ENCODE assay signal across 20 cellular contexts in genomic region chr11:86135319-86135714, GRCh38.
A peak's percentile ranks its signal among the peaks of the same experiment; 100 is the strongest.
DNase-seq lines count a peak whose midpoint lies in the region; ATAC-seq, FAIRE-seq and TF ChIP-seq lines count a peak whose summit lies in the region.
"Had no signal": no experiment of that assay in that cellular context is flagged by ENCODE, and none has a peak within 500 bp of the region (broad histone marks: within the 10 kb centered on the region; RNA-seq: fewer than 3 reads in every experiment).

No MANE protein-coding gene starts in this region.

- H3K4me1 ChIP-seq in HepG2 (ENCODE audit: insufficient read depth, low read length): peaks cover 31% of the 10 kb centered on the region
- peaks cover 0 to 11% (median 2%) of the 10 kb centered on the region in 4 donors for H3K4me1 ChIP-seq in right lobe of liver
- H3K4me1 ChIP-seq in muscle layer of duodenum (ENCODE audit: control insufficient read depth in 1 of 2, insufficient read depth in 2 of 2, low read length in 2 of 2): peaks cover 5 to 7% of the 10 kb centered on the region in 2 donors

- H3K27ac ChIP-seq in HepG2 (ENCODE audit: extremely low read length, insufficient read depth, low read length): no peak overlapping the region
- no peak overlapping the region for H3K27ac ChIP-seq in right lobe of liver
- H3K27ac ChIP-seq in caudate nucleus (ENCODE audit: low read depth, low read length): peak overlapping the region; percentile 91
- peak overlapping the region; percentile 6 for H3K27ac ChIP-seq in muscle layer of duodenum (ENCODE audit: low read length)
- H3K27ac ChIP-seq: C4-2B, RWPE1 had no signal

- intact Hi-C loops in HepG2 (cut with micrococcal nuclease; ENCODE audit: unreplicated experiment) (no loop called here), right lobe of liver (cut with DNase I) (no loop called here), lower leg skin (cut with DNase I; ENCODE audit: low total_unique reads) (no loop called here)

- DNase-seq in HepG2 (ENCODE audit: low spot score) (no peak), right lobe of liver (no peak), caudate nucleus (lab: John Stamatoyannopoulos, UW) (no peak), medulla oblongata (ENCODE audit: extremely low spot score) (no peak), lower leg skin (ENCODE audit: low spot score in 2 of 2) (no peak)
- DNase-seq: 8988T; KG1; NCI-H1105; NCI-H2029 treated with DMSO at 0.1 percent for 48 hours; NCI-H226; NCI-H510A treated with DMSO at 0.1 percent for 48 hours; NCI-H748 treated with DMSO at 0.1 percent for 48 hours; NK-92 treated with Interleukin-12 subunit alpha and Interleukin-12 subunit beta, amount 100 ng/mL, for 24 hours; SIG-M5; SK-N-SH had no signal

- no peaks in the 10 kb centered on the region for H3K36me3 ChIP-seq in HepG2 (replicated peaks in 1 of 2; ENCODE audit: control insufficient read depth in 1 of 2, insufficient read depth in 2 of 2, low read length in 2 of 2)
- H3K36me3 ChIP-seq in right lobe of liver: no peaks in the 10 kb centered on the region
- H3K36me3 ChIP-seq in muscle layer of duodenum (ENCODE audit: control insufficient read depth in 1 of 2, insufficient read depth in 2 of 2, low read length in 2 of 2): no peaks in the 10 kb centered on the region

- no peak overlapping the region for H3K9ac ChIP-seq in HepG2 (ENCODE audit: insufficient read depth, low read depth, low read length)
- H3K9ac ChIP-seq: SK-N-SH had no signal

- H2AFZ ChIP-seq in HepG2 (ENCODE audit: low read length): no peak overlapping the region

- no peak for FAIRE-seq in HepG2 (lab: Jason Lieb, UNC)
- FAIRE-seq: D721Med had no signal

- TF ChIP-seq POLR2A in HepG2 (IDR thresholded peaks at IDR 0.05; ENCODE audit: insufficient read depth in 1 of 2, low read depth in 2 of 2, low read length in 2 of 2): no peak
- TF ChIP-seq POLR2A in right lobe of liver (IDR thresholded peaks at IDR 0.05): no peak
- TF ChIP-seq POLR2A in lower leg skin (IDR thresholded peaks at IDR 0.05): no peak

- WGBS in HepG2 (ENCODE audit: low lambda C conversion rate): 13% methylated on average over 1 of the region's 1 CpG
- WGBS in right lobe of liver (ENCODE audit: insufficient coverage, low coverage, low lambda C conversion rate, missing lambda C conversion rate): 100% methylated on average over 1 of the region's 1 CpG
- WGBS in lower leg skin, 2 donors: 81 to 89% methylated on average over 1 of the region's 1 CpG

- no peak overlapping the region; a peak in 1 of 6 replicates for H3K4me3 ChIP-seq in HepG2 (replicated peaks in 1 of 3; ENCODE audit: insufficient read depth in 1 of 3, low read depth in 2 of 3, low read length in 3 of 3)
- no peak overlapping the region for H3K4me3 ChIP-seq in right lobe of liver
- H3K4me3 ChIP-seq in muscle layer of duodenum (ENCODE audit: low read depth in 1 of 2, low read length in 2 of 2): no peak overlapping the region
- no peak overlapping the region for H3K4me3 ChIP-seq in lower leg skin (ENCODE audit: low read depth, poor library complexity, severe bottlenecking)

- H3K4me2 ChIP-seq in HepG2 (ENCODE audit: low read depth, low read length): peak overlapping the region; percentile 43; the same call in 1 of the 2 replicates
- H3K4me2 ChIP-seq: SK-N-SH had no signal

- TF ChIP-seq CTCF in HepG2 (CRISPR knock-in tag; IDR thresholded peaks at IDR 0.05) (no peak), right lobe of liver (IDR thresholded peaks at IDR 0.05) (no peak), lower leg skin (IDR thresholded peaks at IDR 0.05) (no peak)

- CTCF ChIA-PET in HepG2 (lab: Yijun Ruan, JAX; ENCODE audit: low intra/inter-chr PET ratio, low total read pairs): no interaction called here

- no peak for ATAC-seq in HepG2
- no peak for ATAC-seq in right lobe of liver
- no peak for ATAC-seq in GM19397 (IDR thresholded peaks at IDR 0.05; ENCODE audit: unreplicated experiment)

- TF ChIP-seq RAD21 in HepG2 (CRISPR knock-in tag; IDR thresholded peaks at IDR 0.05): no peak

- POLR2A ChIA-PET in HepG2 (lab: Yijun Ruan, JAX): no interaction called here

- H4K20me1 ChIP-seq in HepG2 (ENCODE audit: insufficient read depth, low read length): no peaks in the 10 kb centered on the region

- H3K9me3 ChIP-seq in HepG2 (ENCODE audit: low read length) (no peaks in the 10 kb centered on the region), right lobe of liver (no peaks in the 10 kb centered on the region), muscle layer of duodenum (ENCODE audit: control insufficient read depth in 1 of 2, low read length in 2 of 2) (no peaks in the 10 kb centered on the region)
- H3K9me3 ChIP-seq: SK-N-SH had no signal

- H3K27me3 ChIP-seq in HepG2 (ENCODE audit: control insufficient read depth in 1 of 2, insufficient read depth in 2 of 2, low read length in 2 of 2): no peaks in the 10 kb centered on the region
- H3K27me3 ChIP-seq in right lobe of liver: no peaks in the 10 kb centered on the region
- no peaks in the 10 kb centered on the region for H3K27me3 ChIP-seq in muscle layer of duodenum (ENCODE audit: low read depth, low read length)

- no peak for TF ChIP-seq EP300 in HepG2 (IDR thresholded peaks at IDR 0.05; ENCODE audit: low read depth in 2 of 2, low read length in 2 of 2)
- TF ChIP-seq EP300 in HepG2 (CRISPR knock-in tag; IDR thresholded peaks at IDR 0.05; ENCODE audit: borderline replicate concordance): no peak

- in situ Hi-C loops in HepG2 (cut with HindIII; ENCODE audit: extremely low pct_ligation_motif_present, low pct_unique_long_range_greater_than_20kb): no loop called here

- no peaks in the 10 kb centered on the region for H3K79me2 ChIP-seq in HepG2 (ENCODE audit: insufficient read depth, low read length)

- no TSS peak for BruUV-seq in HepG2 (replicated peaks; lab: Mats Ljungman, UMichigan)

TF ChIP-seq in HepG2, 621 proteins besides CTCF, POLR2A, EP300 and RAD21 (continues in another document):
- TF ChIP-seq, protein P1, sequence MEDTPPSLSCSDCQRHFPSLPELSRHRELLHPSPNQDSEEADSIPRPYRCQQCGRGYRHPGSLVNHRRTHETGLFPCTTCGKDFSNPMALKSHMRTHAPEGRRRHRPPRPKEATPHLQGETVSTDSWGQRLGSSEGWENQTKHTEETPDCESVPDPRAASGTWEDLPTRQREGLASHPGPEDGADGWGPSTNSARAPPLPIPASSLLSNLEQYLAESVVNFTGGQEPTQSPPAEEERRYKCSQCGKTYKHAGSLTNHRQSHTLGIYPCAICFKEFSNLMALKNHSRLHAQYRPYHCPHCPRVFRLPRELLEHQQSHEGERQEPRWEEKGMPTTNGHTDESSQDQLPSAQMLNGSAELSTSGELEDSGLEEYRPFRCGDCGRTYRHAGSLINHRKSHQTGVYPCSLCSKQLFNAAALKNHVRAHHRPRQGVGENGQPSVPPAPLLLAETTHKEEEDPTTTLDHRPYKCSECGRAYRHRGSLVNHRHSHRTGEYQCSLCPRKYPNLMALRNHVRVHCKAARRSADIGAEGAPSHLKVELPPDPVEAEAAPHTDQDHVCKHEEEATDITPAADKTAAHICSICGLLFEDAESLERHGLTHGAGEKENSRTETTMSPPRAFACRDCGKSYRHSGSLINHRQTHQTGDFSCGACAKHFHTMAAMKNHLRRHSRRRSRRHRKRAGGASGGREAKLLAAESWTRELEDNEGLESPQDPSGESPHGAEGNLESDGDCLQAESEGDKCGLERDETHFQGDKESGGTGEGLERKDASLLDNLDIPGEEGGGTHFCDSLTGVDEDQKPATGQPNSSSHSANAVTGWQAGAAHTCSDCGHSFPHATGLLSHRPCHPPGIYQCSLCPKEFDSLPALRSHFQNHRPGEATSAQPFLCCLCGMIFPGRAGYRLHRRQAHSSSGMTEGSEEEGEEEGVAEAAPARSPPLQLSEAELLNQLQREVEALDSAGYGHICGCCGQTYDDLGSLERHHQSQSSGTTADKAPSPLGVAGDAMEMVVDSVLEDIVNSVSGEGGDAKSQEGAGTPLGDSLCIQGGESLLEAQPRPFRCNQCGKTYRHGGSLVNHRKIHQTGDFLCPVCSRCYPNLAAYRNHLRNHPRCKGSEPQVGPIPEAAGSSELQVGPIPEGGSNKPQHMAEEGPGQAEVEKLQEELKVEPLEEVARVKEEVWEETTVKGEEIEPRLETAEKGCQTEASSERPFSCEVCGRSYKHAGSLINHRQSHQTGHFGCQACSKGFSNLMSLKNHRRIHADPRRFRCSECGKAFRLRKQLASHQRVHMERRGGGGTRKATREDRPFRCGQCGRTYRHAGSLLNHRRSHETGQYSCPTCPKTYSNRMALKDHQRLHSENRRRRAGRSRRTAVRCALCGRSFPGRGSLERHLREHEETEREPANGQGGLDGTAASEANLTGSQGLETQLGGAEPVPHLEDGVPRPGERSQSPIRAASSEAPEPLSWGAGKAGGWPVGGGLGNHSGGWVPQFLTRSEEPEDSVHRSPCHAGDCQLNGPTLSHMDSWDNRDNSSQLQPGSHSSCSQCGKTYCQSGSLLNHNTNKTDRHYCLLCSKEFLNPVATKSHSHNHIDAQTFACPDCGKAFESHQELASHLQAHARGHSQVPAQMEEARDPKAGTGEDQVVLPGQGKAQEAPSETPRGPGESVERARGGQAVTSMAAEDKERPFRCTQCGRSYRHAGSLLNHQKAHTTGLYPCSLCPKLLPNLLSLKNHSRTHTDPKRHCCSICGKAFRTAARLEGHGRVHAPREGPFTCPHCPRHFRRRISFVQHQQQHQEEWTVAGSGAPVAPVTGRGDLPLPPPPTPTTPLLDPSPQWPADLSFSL (CRISPR knock-in tag; IDR thresholded peaks at IDR 0.05): no peak
- TF ChIP-seq ATF3 (CRISPR knock-in tag; IDR thresholded peaks at IDR 0.05) (no peak), REXO4 (CRISPR knock-in tag; IDR thresholded peaks at IDR 0.05; ENCODE audit: borderline replicate concordance) (no peak)
- TF ChIP-seq, protein P2, sequence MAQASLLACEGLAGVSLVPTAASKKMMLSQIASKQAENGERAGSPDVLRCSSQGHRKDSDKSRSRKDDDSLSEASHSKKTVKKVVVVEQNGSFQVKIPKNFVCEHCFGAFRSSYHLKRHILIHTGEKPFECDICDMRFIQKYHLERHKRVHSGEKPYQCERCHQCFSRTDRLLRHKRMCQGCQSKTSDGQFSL (CRISPR knock-in tag; IDR thresholded peaks at IDR 0.05): no peak
- TF ChIP-seq, protein P3, sequence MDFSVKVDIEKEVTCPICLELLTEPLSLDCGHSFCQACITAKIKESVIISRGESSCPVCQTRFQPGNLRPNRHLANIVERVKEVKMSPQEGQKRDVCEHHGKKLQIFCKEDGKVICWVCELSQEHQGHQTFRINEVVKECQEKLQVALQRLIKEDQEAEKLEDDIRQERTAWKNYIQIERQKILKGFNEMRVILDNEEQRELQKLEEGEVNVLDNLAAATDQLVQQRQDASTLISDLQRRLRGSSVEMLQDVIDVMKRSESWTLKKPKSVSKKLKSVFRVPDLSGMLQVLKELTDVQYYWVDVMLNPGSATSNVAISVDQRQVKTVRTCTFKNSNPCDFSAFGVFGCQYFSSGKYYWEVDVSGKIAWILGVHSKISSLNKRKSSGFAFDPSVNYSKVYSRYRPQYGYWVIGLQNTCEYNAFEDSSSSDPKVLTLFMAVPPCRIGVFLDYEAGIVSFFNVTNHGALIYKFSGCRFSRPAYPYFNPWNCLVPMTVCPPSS (IDR thresholded peaks at IDR 0.05): no peak

Comparison
In these comparisons a context has a peak if more than half of its experiments do, and no peak if none do; other contexts are left out.
1. H3K27ac ChIP-seq: peak in caudate nucleus (single experiment) and muscle layer of duodenum (single experiment); none in HepG2 (single experiment) and right lobe of liver (0 of 3).